In the genomic region with DNA sequence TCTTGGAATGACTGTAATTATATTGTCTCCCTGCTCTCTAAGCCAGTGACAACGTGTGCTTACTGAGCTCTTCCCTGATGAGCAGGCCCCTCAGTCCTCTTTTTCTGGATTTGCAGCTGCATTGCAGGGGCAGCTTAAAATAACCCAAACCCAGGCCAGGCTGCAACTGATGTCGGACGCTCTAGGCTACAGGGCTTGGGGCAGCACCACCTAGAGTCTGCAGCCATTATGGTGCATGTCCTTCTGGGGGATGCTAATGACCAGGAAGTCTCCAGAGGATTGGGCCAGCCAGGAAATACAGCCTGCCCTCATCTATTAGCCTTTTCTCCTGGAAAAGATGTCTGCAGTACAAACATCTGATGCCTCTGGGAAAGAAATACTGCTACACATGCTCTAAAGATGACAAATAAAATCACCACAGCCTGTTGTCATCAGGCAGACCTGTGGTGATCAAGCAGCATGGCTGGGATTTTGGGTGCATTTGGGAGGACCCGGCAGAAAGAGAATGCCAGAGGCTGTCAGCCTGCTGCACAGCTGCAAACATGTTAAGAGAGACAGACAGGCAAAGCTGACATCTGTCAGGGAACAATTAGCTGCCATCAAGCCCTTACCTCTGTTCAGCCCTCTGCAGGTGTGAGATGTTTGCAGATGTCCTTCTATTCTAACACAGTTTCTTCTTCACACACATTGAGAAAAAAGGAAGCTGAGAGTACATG, we compare ENCODE assay signal across 17 cellular contexts. TPM values are rescaled to one million over a fixed set of nuclear protein-coding genes. Genes with fewer than 3 reads are reported as not detected.
DNase-seq lines count a peak whose midpoint lies in the region; ATAC-seq and TF ChIP-seq lines count a peak whose summit lies in the region.
"Had no signal": no experiment of that assay in that cellular context is flagged by ENCODE, and none has a peak within 500 bp of the region (broad histone marks: within the 10 kb centered on the region; RNA-seq: fewer than 3 reads in every experiment).

No MANE protein-coding gene starts in this region.

- H3K4me1 Mint-ChIP-seq in endodermal cell (peaks cover 3% of the 10 kb centered on the region), type B pancreatic cell (ENCODE audit: unreplicated experiment) (peaks cover 15% of the 10 kb centered on the region)

- 64 to 66% methylated on average over 4 of the region's 4 CpGs for WGBS in endodermal cell (ENCODE audit: insufficient coverage in 1 of 2, insufficient read length in 1 of 2), 2 experiments
- 64% methylated on average over 4 of the region's 4 CpGs for WGBS in esophagus muscularis mucosa

- H3K4me3 Mint-ChIP-seq in endodermal cell, result no peak overlapping the region
- no peak overlapping the region for H3K4me3 Mint-ChIP-seq in type B pancreatic cell
- H3K4me3 Mint-ChIP-seq: stimulated activated effector memory CD8-positive, alpha-beta T cell treated with anti-CD3 and anti-CD28 coated beads, Interleukin-12 subunit alpha, Interleukin-12 subunit beta, amount 100 ng/mL, for 72 hours; T-helper 1 cell treated with Interleukin-12 subunit alpha and Interleukin-12 subunit beta and Interleukin-4 antibody, amounts not matched to agents 30 μg/mL and 1 μg/mL, for 36 hours had no signal

- TF ChIP-seq CTCF in cardiac muscle cell (IDR thresholded peaks at IDR 0.05; ENCODE audit: low read depth, low read length) (peak; percentile 3), endodermal cell (conservative IDR thresholded peaks at IDR 0.05) (peak; percentile 65), type B pancreatic cell (conservative IDR thresholded peaks at IDR 0.05) (peak; percentile 34), esophagus muscularis mucosa (IDR thresholded peaks at IDR 0.05) (no peak)

- intact Hi-C loops in left cardiac atrium (cut with DNase I), result no loop called here
- intact Hi-C loops in esophagus muscularis mucosa (cut with DNase I), result no loop called here

- no peaks in the 10 kb centered on the region for H3K36me3 ChIP-seq in cardiac muscle cell
- no peaks in the 10 kb centered on the region for H3K36me3 ChIP-seq in endodermal cell (ENCODE audit: control insufficient read depth, insufficient read depth, low read length)
- no peaks in the 10 kb centered on the region for H3K36me3 ChIP-seq in esophagus muscularis mucosa
- H3K36me3 ChIP-seq: uterus had no signal

- H3K27ac Mint-ChIP-seq in endodermal cell (no peak overlapping the region), type B pancreatic cell (no peak overlapping the region)
- H3K27ac Mint-ChIP-seq: progenitor cell of endocrine pancreas; stimulated activated effector memory CD8-positive, alpha-beta T cell treated with anti-CD3 and anti-CD28 coated beads, Interleukin-12 subunit alpha, Interleukin-12 subunit beta, amount 100 ng/mL, for 72 hours; T-helper 1 cell treated with Interleukin-12 subunit alpha and Interleukin-12 subunit beta and Interleukin-4 antibody, amounts not matched to agents 30 μg/mL and 1 μg/mL, for 36 hours had no signal

- H3K27ac ChIP-seq in cardiac muscle cell (no peak overlapping the region), endodermal cell (ENCODE audit: low read depth, low read length) (no peak overlapping the region), esophagus muscularis mucosa (replicated peaks in 1 of 4) (no peak overlapping the region)
- H3K27ac ChIP-seq: uterus had no signal

- DNase-seq in cardiac muscle cell (ENCODE audit: low read depth in 1 of 2, low spot score in 1 of 2), result peak in 1 of 2 donors; percentile 43
- DNase-seq in left cardiac atrium, result no peak
- DNase-seq in NCI-H69 (lab: John Stamatoyannopoulos, UW), result peak; percentile 42
- peak; percentile 76 for DNase-seq in endodermal cell
- no peak for DNase-seq in type B pancreatic cell (ENCODE audit: extremely low spot score, unreplicated experiment)
- DNase-seq in esophagus muscularis mucosa (ENCODE audit: extremely low spot score), result no peak
- DNase-seq: activated gamma-delta T cell; EL; stimulated activated CD4-positive, alpha-beta T cell treated with anti-CD3 and anti-CD28 coated beads, Interleukin-2, amount 100 ng/mL, for 24 hours; uterus had no signal

- no peaks in the 10 kb centered on the region for H3K9me3 Mint-ChIP-seq in endodermal cell
- no peaks in the 10 kb centered on the region for H3K9me3 Mint-ChIP-seq in type B pancreatic cell
- H3K9me3 Mint-ChIP-seq: stimulated activated effector memory CD8-positive, alpha-beta T cell treated with anti-CD3 and anti-CD28 coated beads, Interleukin-12 subunit alpha, Interleukin-12 subunit beta, amount 100 ng/mL, for 72 hours; T-helper 1 cell treated with Interleukin-12 subunit alpha and Interleukin-12 subunit beta and Interleukin-4 antibody, amounts not matched to agents 30 μg/mL and 1 μg/mL, for 36 hours had no signal

- no peak overlapping the region for H3K4me3 ChIP-seq in cardiac muscle cell
- H3K4me3 ChIP-seq in endodermal cell (ENCODE audit: low read length), result no peak overlapping the region
- H3K4me3 ChIP-seq in esophagus muscularis mucosa, result no peak overlapping the region
- H3K4me3 ChIP-seq: uterus had no signal

- H3K27me3 ChIP-seq in cardiac muscle cell, result no peaks in the 10 kb centered on the region
- H3K27me3 ChIP-seq in endodermal cell (ENCODE audit: control insufficient read depth, insufficient read depth, low read length, poor library complexity, severe bottlenecking), result no peaks in the 10 kb centered on the region
- no peaks in the 10 kb centered on the region for H3K27me3 ChIP-seq in esophagus muscularis mucosa
- H3K27me3 ChIP-seq: uterus had no signal

- TF ChIP-seq POLR2A in esophagus muscularis mucosa (IDR thresholded peaks at IDR 0.05; ENCODE audit: low read depth), result no peak

- H3K36me3 Mint-ChIP-seq in endodermal cell (ENCODE audit: low read depth) (no peaks in the 10 kb centered on the region), type B pancreatic cell (no peaks in the 10 kb centered on the region)
- H3K36me3 Mint-ChIP-seq: stimulated activated effector memory CD8-positive, alpha-beta T cell treated with anti-CD3 and anti-CD28 coated beads, Interleukin-12 subunit alpha, Interleukin-12 subunit beta, amount 100 ng/mL, for 72 hours had no signal

- no peak for TF ChIP-seq EP300 in esophagus muscularis mucosa (IDR thresholded peaks at IDR 0.05)

- H3K9me3 ChIP-seq in cardiac muscle cell (ENCODE audit: low read depth) (no peaks in the 10 kb centered on the region), endodermal cell (ENCODE audit: control insufficient read depth, low read length) (no peaks in the 10 kb centered on the region), esophagus muscularis mucosa (no peaks in the 10 kb centered on the region)
- H3K9me3 ChIP-seq: uterus had no signal

- ATAC-seq in left cardiac atrium (no peak), GM18519 (IDR thresholded peaks at IDR 0.05; ENCODE audit: low FRiP score, unreplicated experiment) (no peak), esophagus mucosa (no peak)
- ATAC-seq: stimulated activated effector memory CD8-positive, alpha-beta T cell treated with anti-CD3 and anti-CD28 coated beads, Interleukin-12 subunit alpha, Interleukin-12 subunit beta, amount 100 ng/mL, for 72 hours had no signal

- H3K4me1 ChIP-seq in cardiac muscle cell (ENCODE audit: low read depth), result no peaks in the 10 kb centered on the region
- no peaks in the 10 kb centered on the region for H3K4me1 ChIP-seq in endodermal cell (ENCODE audit: control insufficient read depth, insufficient read depth, low read length)
- H3K4me1 ChIP-seq in esophagus muscularis mucosa, result no peaks in the 10 kb centered on the region
- H3K4me1 ChIP-seq: uterus had no signal

- no peak overlapping the region for H3K9ac ChIP-seq in endodermal cell (ENCODE audit: extremely low read depth, low read length, poor library complexity, severe bottlenecking)

- H3K27me3 Mint-ChIP-seq in endodermal cell (ENCODE audit: insufficient read depth) (peaks cover 7% of the 10 kb centered on the region), type B pancreatic cell (no peaks in the 10 kb centered on the region)
- H3K27me3 Mint-ChIP-seq: progenitor cell of endocrine pancreas had no signal

RNA-seq across cellular contexts. Expression of a gene that starts 51.8 kb away (rescaled TPM):
- total RNA-seq in cardiac muscle cell, result not detected in 2 replicates
- polyA plus RNA-seq in cardiac muscle cell, result 0.15 TPM in 1 of 2 replicates, not detected in the other
- total RNA-seq in left cardiac atrium, result not detected
- total RNA-seq in endodermal cell, result not detected
- polyA plus RNA-seq in endodermal cell (2013, experiment 1 of 2), result not detected
- not detected for polyA plus RNA-seq in endodermal cell (2013, experiment 2 of 2)
- not detected in 2 replicates for total RNA-seq in type B pancreatic cell (ENCODE audit: low replicate concordance)
- total RNA-seq in esophagus muscularis mucosa, result not detected
- total RNA-seq in esophagus mucosa, result not detected
- total RNA-seq: epithelial cell of proximal tubule, mesenteric fat pad, progenitor cell of endocrine pancreas, uterus had no signal

Comparison
In these comparisons a context has a peak if more than half of its experiments do, and no peak if none do; other contexts are left out.
1. DNase-seq: peak in NCI-H69 (single experiment) and endodermal cell (single experiment); none in left cardiac atrium (single experiment), type B pancreatic cell (single experiment) and esophagus muscularis mucosa (single experiment).
2. CTCF ChIP-seq: peak in cardiac muscle cell (single experiment), endodermal cell (single experiment) and type B pancreatic cell (single experiment); none in esophagus muscularis mucosa (0 of 3).